In the genomic region with DNA sequence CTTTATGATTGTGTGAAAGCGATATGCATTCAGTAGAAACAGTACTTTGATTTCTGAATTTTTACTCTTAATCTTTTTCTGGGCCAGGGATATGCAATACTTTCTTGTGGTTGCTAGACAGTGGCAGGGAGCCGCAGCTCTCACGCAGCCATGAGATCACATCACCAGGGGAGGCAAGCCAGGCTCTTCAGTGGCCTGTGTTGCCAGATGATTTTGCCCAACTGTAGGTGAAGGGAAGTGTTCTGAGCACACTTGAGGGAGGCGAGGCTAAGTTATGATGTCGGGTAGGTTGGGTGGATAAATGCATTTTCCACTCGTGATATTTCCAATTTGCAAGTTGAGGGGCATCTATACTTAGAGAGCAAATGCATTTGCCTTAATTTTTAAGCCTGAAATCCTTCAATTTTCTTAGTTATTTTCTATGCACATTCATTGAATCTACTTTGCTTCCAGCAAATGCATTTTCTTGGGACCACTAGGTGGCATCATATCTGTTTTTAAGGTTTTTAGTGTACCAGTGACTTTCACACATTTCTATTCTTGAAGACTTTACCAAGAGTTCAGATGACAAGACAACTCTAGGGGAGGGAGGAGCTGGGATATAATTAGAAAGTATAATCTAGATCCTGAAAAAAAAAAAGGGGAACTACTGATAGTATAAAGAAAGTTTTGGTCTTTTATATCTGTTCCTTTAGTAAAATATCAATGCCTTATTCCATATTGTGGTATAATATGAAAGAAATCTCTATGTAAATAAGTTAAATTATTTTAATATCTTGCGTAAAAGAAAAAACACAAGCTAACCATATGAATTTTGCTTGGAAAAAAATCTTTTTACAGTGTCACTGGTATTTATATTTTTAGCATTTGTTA, we compare ENCODE assay signal across 8 cellular contexts.
A peak's percentile ranks its signal among the peaks of the same experiment; 100 is the strongest.
DNase-seq lines count a peak whose midpoint lies in the region; TF ChIP-seq lines count a peak whose summit lies in the region.

No MANE protein-coding gene starts in this region.

- no peaks in the 10 kb centered on the region for H3K36me3 Mint-ChIP-seq in neural crest cell (ENCODE audit: low read depth)

- no peaks in the 10 kb centered on the region for H3K9me3 Mint-ChIP-seq in neural crest cell

- TF ChIP-seq CTCF in coronary artery (IDR thresholded peaks at IDR 0.05) = peak; percentile 17
- peak; percentile 78 for TF ChIP-seq CTCF in neural crest cell (conservative IDR thresholded peaks at IDR 0.05)

- H3K27ac ChIP-seq in coronary artery = no peak overlapping the region

- H3K27ac Mint-ChIP-seq in neural crest cell (ENCODE audit: unreplicated experiment) = peak overlapping the region; percentile 31

- H3K27me3 Mint-ChIP-seq in neural crest cell (ENCODE audit: low read depth) = peaks cover 6% of the 10 kb centered on the region

- no peaks in the 10 kb centered on the region for H3K4me1 Mint-ChIP-seq in neural crest cell

- DNase-seq in Ammon's horn (ENCODE audit: low spot score) (peak; percentile 40), H4 (ENCODE audit: low spot score) (peak; percentile 57), NCI-H748 treated with DMSO at 0.1 percent for 48 hours (lab: John Stamatoyannopoulos, UW) (peak; percentile 72), coronary artery (ENCODE audit: low spot score) (no peak), neural crest cell (ENCODE audit: low read depth, low spot score) (no peak), 8988T (no peak), KG1 (lab: John Stamatoyannopoulos, UW) (no peak)
- DNase-seq in activated CD4-positive, alpha-beta T cell treated with anti-CD3 and anti-CD28 coated beads for 4 hours = no peak

- no peak overlapping the region for H3K4me3 Mint-ChIP-seq in neural crest cell

- no peak overlapping the region for H3K4me3 ChIP-seq in coronary artery

Comparison
In these comparisons a context has a peak if more than half of its experiments do, and no peak if none do; other contexts are left out.
1. DNase-seq: peak in Ammon's horn (single experiment), H4 (single experiment) and NCI-H748 treated with DMSO at 0.1 percent for 48 hours (single experiment); none in coronary artery (single experiment), neural crest cell (single experiment), activated CD4-positive, alpha-beta T cell treated with anti-CD3 and anti-CD28 coated beads for 4 hours (0 of 2), 8988T (single experiment) and KG1 (single experiment).